ENCODE assay signal across 1 cellular context in the genomic region with DNA sequence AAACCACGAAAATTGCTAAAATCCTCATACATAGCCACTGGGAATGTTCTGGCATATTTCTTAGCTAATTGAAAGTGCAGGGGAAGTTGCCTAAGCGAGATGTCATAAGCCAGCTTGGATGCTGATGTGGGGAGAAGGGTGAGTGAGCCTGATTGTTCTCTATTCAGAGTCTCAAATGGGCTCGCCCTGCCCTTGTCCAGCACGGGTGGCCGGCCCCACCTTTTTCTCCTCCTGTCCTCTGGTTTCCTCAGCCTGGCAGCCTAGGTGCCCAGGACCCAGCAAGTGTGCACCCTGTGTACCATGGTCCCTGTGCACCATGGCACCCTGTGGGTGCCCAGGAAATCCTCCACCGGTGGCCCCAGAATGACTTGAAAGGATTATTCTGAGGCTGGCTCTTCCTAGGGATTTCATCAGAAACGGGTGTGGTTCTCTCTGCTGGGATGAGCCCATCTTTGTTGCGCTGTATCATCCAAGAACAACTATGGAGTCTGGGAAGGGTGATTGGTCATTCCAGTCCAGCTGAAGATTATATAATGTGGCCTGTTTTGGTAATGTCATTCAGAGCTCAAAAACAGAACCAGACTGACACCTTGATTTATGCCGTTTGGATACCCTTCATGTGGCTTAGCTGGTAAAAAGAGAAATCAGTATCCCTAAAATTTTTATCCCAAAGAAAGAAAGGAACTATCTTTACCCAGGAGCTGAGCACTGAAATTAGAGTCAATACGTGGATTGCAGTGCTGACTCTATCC.
TF ChIP-seq lines count a peak whose summit lies in the region.

No MANE protein-coding gene starts in this region.

TF ChIP-seq in GM23338, 12 proteins besides CTCF, POLR2A, EP300 and RAD21:
- TF ChIP-seq, protein P1, sequence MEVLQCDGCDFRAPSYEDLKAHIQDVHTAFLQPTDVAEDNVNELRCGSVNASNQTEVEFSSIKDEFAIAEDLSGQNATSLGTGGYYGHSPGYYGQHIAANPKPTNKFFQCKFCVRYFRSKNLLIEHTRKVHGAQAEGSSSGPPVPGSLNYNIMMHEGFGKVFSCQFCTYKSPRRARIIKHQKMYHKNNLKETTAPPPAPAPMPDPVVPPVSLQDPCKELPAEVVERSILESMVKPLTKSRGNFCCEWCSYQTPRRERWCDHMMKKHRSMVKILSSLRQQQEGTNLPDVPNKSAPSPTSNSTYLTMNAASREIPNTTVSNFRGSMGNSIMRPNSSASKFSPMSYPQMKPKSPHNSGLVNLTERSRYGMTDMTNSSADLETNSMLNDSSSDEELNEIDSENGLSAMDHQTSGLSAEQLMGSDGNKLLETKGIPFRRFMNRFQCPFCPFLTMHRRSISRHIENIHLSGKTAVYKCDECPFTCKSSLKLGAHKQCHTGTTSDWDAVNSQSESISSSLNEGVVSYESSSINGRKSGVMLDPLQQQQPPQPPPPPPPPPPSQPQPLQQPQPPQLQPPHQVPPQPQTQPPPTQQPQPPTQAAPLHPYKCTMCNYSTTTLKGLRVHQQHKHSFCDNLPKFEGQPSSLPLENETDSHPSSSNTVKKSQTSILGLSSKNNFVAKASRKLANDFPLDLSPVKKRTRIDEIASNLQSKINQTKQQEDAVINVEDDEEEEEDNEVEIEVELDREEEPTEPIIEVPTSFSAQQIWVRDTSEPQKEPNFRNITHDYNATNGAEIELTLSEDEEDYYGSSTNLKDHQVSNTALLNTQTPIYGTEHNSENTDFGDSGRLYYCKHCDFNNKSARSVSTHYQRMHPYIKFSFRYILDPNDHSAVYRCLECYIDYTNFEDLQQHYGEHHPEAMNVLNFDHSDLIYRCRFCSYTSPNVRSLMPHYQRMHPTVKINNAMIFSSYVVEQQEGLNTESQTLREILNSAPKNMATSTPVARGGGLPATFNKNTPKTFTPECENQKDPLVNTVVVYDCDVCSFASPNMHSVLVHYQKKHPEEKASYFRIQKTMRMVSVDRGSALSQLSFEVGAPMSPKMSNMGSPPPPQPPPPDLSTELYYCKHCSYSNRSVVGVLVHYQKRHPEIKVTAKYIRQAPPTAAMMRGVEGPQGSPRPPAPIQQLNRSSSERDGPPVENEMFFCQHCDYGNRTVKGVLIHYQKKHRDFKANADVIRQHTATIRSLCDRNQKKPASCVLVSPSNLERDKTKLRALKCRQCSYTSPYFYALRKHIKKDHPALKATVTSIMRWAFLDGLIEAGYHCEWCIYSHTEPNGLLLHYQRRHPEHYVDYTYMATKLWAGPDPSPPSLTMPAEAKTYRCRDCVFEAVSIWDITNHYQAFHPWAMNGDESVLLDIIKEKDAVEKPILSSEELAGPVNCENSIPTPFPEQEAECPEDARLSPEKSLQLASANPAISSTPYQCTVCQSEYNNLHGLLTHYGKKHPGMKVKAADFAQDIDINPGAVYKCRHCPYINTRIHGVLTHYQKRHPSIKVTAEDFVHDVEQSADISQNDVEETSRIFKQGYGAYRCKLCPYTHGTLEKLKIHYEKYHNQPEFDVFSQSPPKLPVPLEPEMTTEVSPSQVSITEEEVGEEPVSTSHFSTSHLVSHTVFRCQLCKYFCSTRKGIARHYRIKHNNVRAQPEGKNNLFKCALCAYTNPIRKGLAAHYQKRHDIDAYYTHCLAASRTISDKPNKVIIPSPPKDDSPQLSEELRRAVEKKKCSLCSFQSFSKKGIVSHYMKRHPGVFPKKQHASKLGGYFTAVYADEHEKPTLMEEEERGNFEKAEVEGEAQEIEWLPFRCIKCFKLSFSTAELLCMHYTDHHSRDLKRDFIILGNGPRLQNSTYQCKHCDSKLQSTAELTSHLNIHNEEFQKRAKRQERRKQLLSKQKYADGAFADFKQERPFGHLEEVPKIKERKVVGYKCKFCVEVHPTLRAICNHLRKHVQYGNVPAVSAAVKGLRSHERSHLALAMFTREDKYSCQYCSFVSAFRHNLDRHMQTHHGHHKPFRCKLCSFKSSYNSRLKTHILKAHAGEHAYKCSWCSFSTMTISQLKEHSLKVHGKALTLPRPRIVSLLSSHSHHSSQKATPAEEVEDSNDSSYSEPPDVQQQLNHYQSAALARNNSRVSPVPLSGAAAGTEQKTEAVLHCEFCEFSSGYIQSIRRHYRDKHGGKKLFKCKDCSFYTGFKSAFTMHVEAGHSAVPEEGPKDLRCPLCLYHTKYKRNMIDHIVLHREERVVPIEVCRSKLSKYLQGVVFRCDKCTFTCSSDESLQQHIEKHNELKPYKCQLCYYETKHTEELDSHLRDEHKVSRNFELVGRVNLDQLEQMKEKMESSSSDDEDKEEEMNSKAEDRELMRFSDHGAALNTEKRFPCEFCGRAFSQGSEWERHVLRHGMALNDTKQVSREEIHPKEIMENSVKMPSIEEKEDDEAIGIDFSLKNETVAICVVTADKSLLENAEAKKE (CRISPR knock-in tag; IDR thresholded peaks at IDR 0.05) = no peak
- TF ChIP-seq NANOG (IDR thresholded peaks at IDR 0.05; ENCODE audit: borderline replicate concordance) (no peak), ZNF114 (CRISPR knock-in tag; IDR thresholded peaks at IDR 0.05) (no peak), ZNF331 (CRISPR knock-in tag; IDR thresholded peaks at IDR 0.05; ENCODE audit: low read depth) (no peak), CREB1 (CRISPR knock-in tag; IDR thresholded peaks at IDR 0.05; ENCODE audit: low read depth) (no peak), EZH2 (IDR thresholded peaks at IDR 0.05; ENCODE audit: low read depth, unreplicated experiment) (no peak)
- TF ChIP-seq, protein P2, sequence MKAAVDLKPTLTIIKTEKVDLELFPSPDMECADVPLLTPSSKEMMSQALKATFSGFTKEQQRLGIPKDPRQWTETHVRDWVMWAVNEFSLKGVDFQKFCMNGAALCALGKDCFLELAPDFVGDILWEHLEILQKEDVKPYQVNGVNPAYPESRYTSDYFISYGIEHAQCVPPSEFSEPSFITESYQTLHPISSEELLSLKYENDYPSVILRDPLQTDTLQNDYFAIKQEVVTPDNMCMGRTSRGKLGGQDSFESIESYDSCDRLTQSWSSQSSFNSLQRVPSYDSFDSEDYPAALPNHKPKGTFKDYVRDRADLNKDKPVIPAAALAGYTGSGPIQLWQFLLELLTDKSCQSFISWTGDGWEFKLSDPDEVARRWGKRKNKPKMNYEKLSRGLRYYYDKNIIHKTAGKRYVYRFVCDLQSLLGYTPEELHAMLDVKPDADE (IDR thresholded peaks at IDR 0.05) = no peak
- TF ChIP-seq, protein P3, sequence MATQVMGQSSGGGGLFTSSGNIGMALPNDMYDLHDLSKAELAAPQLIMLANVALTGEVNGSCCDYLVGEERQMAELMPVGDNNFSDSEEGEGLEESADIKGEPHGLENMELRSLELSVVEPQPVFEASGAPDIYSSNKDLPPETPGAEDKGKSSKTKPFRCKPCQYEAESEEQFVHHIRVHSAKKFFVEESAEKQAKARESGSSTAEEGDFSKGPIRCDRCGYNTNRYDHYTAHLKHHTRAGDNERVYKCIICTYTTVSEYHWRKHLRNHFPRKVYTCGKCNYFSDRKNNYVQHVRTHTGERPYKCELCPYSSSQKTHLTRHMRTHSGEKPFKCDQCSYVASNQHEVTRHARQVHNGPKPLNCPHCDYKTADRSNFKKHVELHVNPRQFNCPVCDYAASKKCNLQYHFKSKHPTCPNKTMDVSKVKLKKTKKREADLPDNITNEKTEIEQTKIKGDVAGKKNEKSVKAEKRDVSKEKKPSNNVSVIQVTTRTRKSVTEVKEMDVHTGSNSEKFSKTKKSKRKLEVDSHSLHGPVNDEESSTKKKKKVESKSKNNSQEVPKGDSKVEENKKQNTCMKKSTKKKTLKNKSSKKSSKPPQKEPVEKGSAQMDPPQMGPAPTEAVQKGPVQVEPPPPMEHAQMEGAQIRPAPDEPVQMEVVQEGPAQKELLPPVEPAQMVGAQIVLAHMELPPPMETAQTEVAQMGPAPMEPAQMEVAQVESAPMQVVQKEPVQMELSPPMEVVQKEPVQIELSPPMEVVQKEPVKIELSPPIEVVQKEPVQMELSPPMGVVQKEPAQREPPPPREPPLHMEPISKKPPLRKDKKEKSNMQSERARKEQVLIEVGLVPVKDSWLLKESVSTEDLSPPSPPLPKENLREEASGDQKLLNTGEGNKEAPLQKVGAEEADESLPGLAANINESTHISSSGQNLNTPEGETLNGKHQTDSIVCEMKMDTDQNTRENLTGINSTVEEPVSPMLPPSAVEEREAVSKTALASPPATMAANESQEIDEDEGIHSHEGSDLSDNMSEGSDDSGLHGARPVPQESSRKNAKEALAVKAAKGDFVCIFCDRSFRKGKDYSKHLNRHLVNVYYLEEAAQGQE (IDR thresholded peaks at IDR 0.05; ENCODE audit: unreplicated experiment) = no peak
